In genomic region chr10:28481346-28481745, GRCh38 we compare ENCODE assay signal across 1 cellular context.
A peak's percentile ranks its signal among the peaks of the same experiment; 100 is the strongest.
TF ChIP-seq lines count a peak whose summit lies in the region.

No MANE protein-coding gene starts in this region.

TF ChIP-seq in K562, 482 proteins besides CTCF, POLR2A, EP300 and RAD21 (continued from another document):
- TF ChIP-seq ZNF384 (IDR thresholded peaks at IDR 0.05; ENCODE audit: low read depth, low read length), result peak; percentile 74; the same call in 1 of the 2 replicates
- peak; percentile 26; the same call in 1 of the 2 replicates for TF ChIP-seq MAFK (IDR thresholded peaks at IDR 0.05; ENCODE audit: low read length)
